In the genomic region with DNA sequence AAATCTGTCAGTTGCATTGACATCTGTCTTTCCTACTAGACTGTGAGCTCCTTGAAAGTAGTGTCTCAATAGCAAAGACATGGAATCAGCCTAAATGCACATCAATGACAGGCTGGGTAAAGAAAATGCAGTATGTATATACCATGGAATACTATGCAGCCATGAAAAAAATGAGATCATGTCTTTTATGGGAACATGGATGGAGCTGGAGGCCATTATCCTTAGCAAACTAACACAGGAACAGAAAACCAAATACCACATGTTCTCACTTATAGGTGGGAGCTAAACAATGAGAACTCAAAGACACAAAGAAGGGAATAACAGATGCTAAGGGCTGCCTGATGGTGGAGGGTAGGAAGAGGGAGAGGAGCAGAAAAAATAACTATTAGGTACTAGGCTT, we compare ENCODE assay signal across 1 cellular context. TPM values are rescaled to one million over a fixed set of nuclear protein-coding genes. Genes with fewer than 3 reads are reported as not detected.
"Had no signal": no experiment of that assay in that cellular context is flagged by ENCODE, and none has a peak within 500 bp of the region (broad histone marks: within the 10 kb centered on the region; RNA-seq: fewer than 3 reads in every experiment).

No MANE protein-coding gene starts in this region.

RNA-seq across cellular contexts. Expression of a gene that starts 51.7 kb away (rescaled TPM):
- total RNA-seq: GM23248 had no signal
